1 cellular context compared by ENCODE assay signal in genomic region chr10:79266092-79266491, GRCh38.
TF ChIP-seq lines count a peak whose summit lies in the region.

No MANE protein-coding gene starts in this region.

TF ChIP-seq in GM23338, 12 proteins besides CTCF, POLR2A, EP300 and RAD21 (continued from another document):
- TF ChIP-seq REST (IDR thresholded peaks at IDR 0.05; ENCODE audit: unreplicated experiment) (no peak), NANOG (IDR thresholded peaks at IDR 0.05; ENCODE audit: borderline replicate concordance) (no peak)
